In genomic region chrX:110415440-110416167, GRCh38 we compare ENCODE assay signal across 18 cellular contexts. TPM values are rescaled to one million over a fixed set of nuclear protein-coding genes. Genes with fewer than 3 reads are reported as not detected.
DNase-seq lines count a peak whose midpoint lies in the region; ATAC-seq, FAIRE-seq and TF ChIP-seq lines count a peak whose summit lies in the region.
"Had no signal": no experiment of that assay in that cellular context is flagged by ENCODE, and none has a peak within 500 bp of the region (broad histone marks: within the 10 kb centered on the region; RNA-seq: fewer than 3 reads in every experiment).

No MANE protein-coding gene starts in this region.

- H3K36me3 ChIP-seq in HCT116 (ENCODE audit: control insufficient read depth in 1 of 2, insufficient read depth in 2 of 2, low read length in 2 of 2) (no peaks in the 10 kb centered on the region), skeletal muscle satellite cell (ENCODE audit: insufficient read depth, low read length) (no peaks in the 10 kb centered on the region)
- H3K36me3 ChIP-seq: BLaER1 treated with 17β-estradiol and CSF1 and Interleukin-3, amounts not matched to agents 10 nM and 100 nM; neural progenitor cell had no signal

- H3K36me3 Mint-ChIP-seq in activated T-cell treated with anti-CD3 and anti-CD28 coated beads, Interleukin-2, amount 50 U/mL, for 24 hours (ENCODE audit: low read depth), result no peaks in the 10 kb centered on the region
- H3K36me3 Mint-ChIP-seq: activated naive CD4-positive, alpha-beta T cell treated with anti-CD3 and anti-CD28 coated beads, Interleukin-2, amount 50 U/mL, for 24 hours; memory B cell; neural progenitor cell had no signal

- H3K4me1 ChIP-seq in HCT116 (ENCODE audit: control insufficient read depth in 1 of 2, insufficient read depth in 2 of 2, low read length in 2 of 2), result peaks cover 0 to 22% of the 10 kb centered on the region in 2 experiments; a peak in 2 of 4 replicates
- peaks cover 38% of the 10 kb centered on the region for H3K4me1 ChIP-seq in skeletal muscle satellite cell (ENCODE audit: control insufficient read depth, insufficient read depth, low read length)
- H3K4me1 ChIP-seq: BLaER1 treated with 17β-estradiol and CSF1 and Interleukin-3, amounts not matched to agents 10 nM and 100 nM had no signal

- DNase-seq in HCT116 (ENCODE audit: low read depth, low spot score), result no peak
- DNase-seq in RCC 7860 (ENCODE audit: low spot score), result peak; percentile 33
- DNase-seq in epithelial cell of esophagus (ENCODE audit: low read depth), result peak; percentile 25
- no peak for DNase-seq in T-helper 2 cell
- no peak for DNase-seq in DMS114 treated with DMSO at 0.1 percent for 48 hours (lab: John Stamatoyannopoulos, UW; ENCODE audit: unreplicated experiment)
- no peak for DNase-seq in activated T-cell treated with anti-CD3 and anti-CD28 coated beads, Interleukin-2, amount 50 U/mL, for 24 hours
- DNase-seq: activated CD4-positive, alpha-beta T cell treated with anti-CD3 and anti-CD28 coated beads for 36 hours; activated CD8-positive, alpha-beta memory T cell treated with anti-CD3 and anti-CD28 coated beads, Interleukin-2, amount 50 U/mL, for 48 hours; NCI-H2107; T-helper 17 cell had no signal

- H3K27ac Mint-ChIP-seq in activated T-cell treated with anti-CD3 and anti-CD28 coated beads, Interleukin-2, amount 50 U/mL, for 24 hours, result no peak overlapping the region
- H3K27ac Mint-ChIP-seq: activated CD4-positive, alpha-beta T cell treated with anti-CD3 and anti-CD28 coated beads for 36 hours; activated naive CD4-positive, alpha-beta T cell treated with anti-CD3 and anti-CD28 coated beads, Interleukin-2, amount 50 U/mL, for 24 hours; memory B cell; neural progenitor cell; T-helper 17 cell had no signal

- peaks cover 67% of the 10 kb centered on the region for H3K27me3 Mint-ChIP-seq in activated T-cell treated with anti-CD3 and anti-CD28 coated beads, Interleukin-2, amount 50 U/mL, for 24 hours
- H3K27me3 Mint-ChIP-seq: activated CD4-positive, alpha-beta T cell treated with anti-CD3 and anti-CD28 coated beads for 36 hours; T-helper 17 cell had no signal

- no peak overlapping the region for H3K4me3 Mint-ChIP-seq in activated T-cell treated with anti-CD3 and anti-CD28 coated beads, Interleukin-2, amount 50 U/mL, for 24 hours
- H3K4me3 Mint-ChIP-seq: activated CD4-positive, alpha-beta T cell treated with anti-CD3 and anti-CD28 coated beads for 36 hours; activated naive CD4-positive, alpha-beta T cell treated with anti-CD3 and anti-CD28 coated beads, Interleukin-2, amount 50 U/mL, for 24 hours; central memory CD8-positive, alpha-beta T cell; memory B cell; neural progenitor cell; T-helper 17 cell had no signal

- RAD21 ChIA-PET in HCT116 (lab: Charles Lee; ENCODE audit: low non-redundant PET in 1 of 2, low total read pairs in 2 of 2, uncharacterized antibody in 2 of 2, unreplicated experiment in 2 of 2), result no interaction called here

- no peaks in the 10 kb centered on the region for H3K9me3 Mint-ChIP-seq in activated T-cell treated with anti-CD3 and anti-CD28 coated beads, Interleukin-2, amount 50 U/mL, for 24 hours
- H3K9me3 Mint-ChIP-seq: activated naive CD4-positive, alpha-beta T cell treated with anti-CD3 and anti-CD28 coated beads, Interleukin-2, amount 50 U/mL, for 24 hours; central memory CD8-positive, alpha-beta T cell; memory B cell; neural progenitor cell had no signal

- H3K4me3 ChIP-seq in HCT116 (replicated peaks in 1 of 2; ENCODE audit: low read depth in 1 of 2, low read length in 2 of 2), result no peak overlapping the region
- no peak overlapping the region for H3K4me3 ChIP-seq in epithelial cell of esophagus (ENCODE audit: low read length)
- no peak overlapping the region for H3K4me3 ChIP-seq in skeletal muscle satellite cell (ENCODE audit: low read length)
- H3K4me3 ChIP-seq: BLaER1 treated with 17β-estradiol and CSF1 and Interleukin-3, amounts not matched to agents 10 nM and 100 nM; neural progenitor cell had no signal

- TF ChIP-seq CTCF in HCT116 (IDR thresholded peaks at IDR 0.05 in 2 of 3, conservative IDR thresholded peaks at IDR 0.05 in 1 of 3; ENCODE audit: borderline replicate concordance in 1 of 3, insufficient read depth in 1 of 3, low read depth in 2 of 3, low read length in 2 of 3), result no peak
- TF ChIP-seq CTCF in epithelial cell of esophagus (IDR thresholded peaks at IDR 0.05; ENCODE audit: insufficient read depth, low read depth, low read length, missing control alignments), result no peak

- POLR2A ChIA-PET in HCT116 (lab: Charles Lee), result no interaction called here

- TF ChIP-seq RAD21 in HCT116 (IDR thresholded peaks at IDR 0.05; ENCODE audit: low read depth), result no peak

- no peaks in the 10 kb centered on the region for H4K20me1 ChIP-seq in HCT116 (ENCODE audit: insufficient read depth)

- ATAC-seq in HCT116, result no peak
- ATAC-seq: activated CD4-positive, alpha-beta T cell treated with anti-CD3 and anti-CD28 coated beads for 36 hours; T-helper 17 cell had no signal

- H3K4me1 Mint-ChIP-seq in activated T-cell treated with anti-CD3 and anti-CD28 coated beads, Interleukin-2, amount 50 U/mL, for 24 hours (ENCODE audit: low read depth), result peaks cover 3% of the 10 kb centered on the region
- H3K4me1 Mint-ChIP-seq: activated naive CD4-positive, alpha-beta T cell treated with anti-CD3 and anti-CD28 coated beads, Interleukin-2, amount 50 U/mL, for 24 hours had no signal

- H2AFZ ChIP-seq in HCT116 (ENCODE audit: low read depth, low read length, poor library complexity, severe bottlenecking), result no peak overlapping the region
- H2AFZ ChIP-seq: neural progenitor cell had no signal

- no peak for TF ChIP-seq POLR2A in HCT116 (IDR thresholded peaks at IDR 0.05; ENCODE audit: borderline replicate concordance, extremely low read depth, insufficient read depth, insufficient read length)

- no peaks in the 10 kb centered on the region for H3K9me3 ChIP-seq in HCT116 (ENCODE audit: control insufficient read depth in 1 of 2, insufficient read depth in 1 of 2, low read depth in 1 of 2, low read length in 2 of 2)
- no peaks in the 10 kb centered on the region for H3K9me3 ChIP-seq in skeletal muscle satellite cell (replicated peaks; ENCODE audit: low read length)
- H3K9me3 ChIP-seq: BLaER1 treated with 17β-estradiol and CSF1 and Interleukin-3, amounts not matched to agents 10 nM and 100 nM had no signal

- H3K27me3 ChIP-seq in HCT116 (ENCODE audit: insufficient read depth, low read length) (no peaks in the 10 kb centered on the region), skeletal muscle satellite cell (ENCODE audit: control insufficient read depth, insufficient read depth, low read length) (peaks cover 10% of the 10 kb centered on the region)
- H3K27me3 ChIP-seq: neural progenitor cell had no signal

- H3K9ac ChIP-seq in HCT116 (ENCODE audit: low read length), result no peak overlapping the region
- peak overlapping the region; percentile 6 for H3K9ac ChIP-seq in skeletal muscle satellite cell (ENCODE audit: low read depth, low read length)
- H3K9ac ChIP-seq: BLaER1 treated with 17β-estradiol and CSF1 and Interleukin-3, amounts not matched to agents 10 nM and 100 nM; neural progenitor cell had no signal

- CTCF ChIA-PET in HCT116 (lab: Charles Lee), result interaction anchor here (1.5 kb wide), 1 partner anchor 269 kb away, joined by 10 read pairs; no protein-coding TSS in a partner anchor

- H3K9me2 ChIP-seq in HCT116 (ENCODE audit: insufficient read depth), result no peaks in the 10 kb centered on the region

- H3K27ac ChIP-seq in HCT116 (ENCODE audit: low read depth, low read length), result no peak overlapping the region
- H3K27ac ChIP-seq: BLaER1 treated with 17β-estradiol and CSF1 and Interleukin-3, amounts not matched to agents 10 nM and 100 nM; neural progenitor cell; RWPE1 had no signal

- peak overlapping the region; percentile 27; the same call in 1 of the 2 replicates for H3K4me2 ChIP-seq in HCT116 (ENCODE audit: low read length)
- H3K4me2 ChIP-seq in skeletal muscle satellite cell (ENCODE audit: low read length), result peak overlapping the region; percentile 34
- H3K4me2 ChIP-seq: BLaER1 treated with 17β-estradiol and CSF1 and Interleukin-3, amounts not matched to agents 10 nM and 100 nM; neural progenitor cell had no signal

- intact Hi-C loops in HCT116 (cut with micrococcal nuclease), result loop anchor here (10.0 kb wide), 2 partner anchors 501 to 931 kb away; partner anchors contain the start of gene GUCY2F

- peak; percentile 60 for FAIRE-seq in RCC 7860 (lab: Jason Lieb, UNC)

- no TSS peak for BruUV-seq in HCT116 (replicated peaks; lab: Mats Ljungman, UMichigan)

- H3K79me2 ChIP-seq in HCT116 (ENCODE audit: insufficient read depth, low read length), result no peaks in the 10 kb centered on the region

TF ChIP-seq in HCT116, 20 proteins besides CTCF, POLR2A, EP300 and RAD21:
- TF ChIP-seq FOSL1 (IDR thresholded peaks at IDR 0.05; ENCODE audit: low read depth), result peak; percentile 37; the same call in 1 of the 2 replicates
- TF ChIP-seq CEBPB (IDR thresholded peaks at IDR 0.05; ENCODE audit: low read depth), result no peak
- TF ChIP-seq REST (IDR thresholded peaks at IDR 0.05; ENCODE audit: low read depth), result no peak
- no peak for TF ChIP-seq JUND (IDR thresholded peaks at IDR 0.05)

RNA-seq across cellular contexts. Expression of gene RTL9, which starts 57.0 kb away (rescaled TPM):
- total RNA-seq in HCT116 (2021; ENCODE audit: unreplicated experiment), result 0.10 TPM
- 0.08 TPM in 1 of 2 replicates, not detected in the other for polyA plus RNA-seq in HCT116 (2012)
- 0.25 and 0.44 TPM in 2 replicates for total RNA-seq in skeletal muscle satellite cell (2012; rRNA removed)
- total RNA-seq: glomerular endothelial cell, T-helper 17 cell had no signal

Comparison
In these comparisons a context has a peak if more than half of its experiments do, and no peak if none do; other contexts are left out.
1. DNase-seq: peak in RCC 7860 (single experiment) and epithelial cell of esophagus (single experiment); none in HCT116 (single experiment), T-helper 2 cell (0 of 5), DMS114 treated with DMSO at 0.1 percent for 48 hours (single experiment) and activated T-cell treated with anti-CD3 and anti-CD28 coated beads, Interleukin-2, amount 50 U/mL, for 24 hours (single experiment).